Comparison of ENCODE assay signal across 16 cellular contexts in genomic region chr10:94496010-94496409, GRCh38. TPM values are rescaled to one million over a fixed set of nuclear protein-coding genes. Genes with fewer than 3 reads are reported as not detected.
DNase-seq lines count a peak whose midpoint lies in the region; ATAC-seq, FAIRE-seq and TF ChIP-seq lines count a peak whose summit lies in the region.
"Had no signal": no experiment of that assay in that cellular context is flagged by ENCODE, and none has a peak within 500 bp of the region (broad histone marks: within the 10 kb centered on the region; RNA-seq: fewer than 3 reads in every experiment).

No MANE protein-coding gene starts in this region.

- H3K4me3 ChIP-seq in HepG2 (replicated peaks in 1 of 3; ENCODE audit: insufficient read depth in 1 of 3, low read depth in 2 of 3, low read length in 3 of 3) (no peak overlapping the region; a peak in 1 of 6 replicates), right lobe of liver (no peak overlapping the region), SK-N-SH (ENCODE audit: low read depth in 2 of 2, low read length in 1 of 2) (0 out of 4 replicates have a peak overlapping the region, but pooled peaks of 1 of the 2 experiments have one; percentile 10), left ventricle myocardium inferior (no peak overlapping the region)
- H3K4me3 ChIP-seq: esophagus squamous epithelium had no signal

- BruUV-seq in HepG2 (replicated peaks; lab: Mats Ljungman, UMichigan): no TSS peak

- H3K9me2 ChIP-seq in SK-N-SH: no peaks in the 10 kb centered on the region

- peaks cover 14% of the 10 kb centered on the region for H3K4me1 ChIP-seq in HepG2 (ENCODE audit: insufficient read depth, low read length)
- H3K4me1 ChIP-seq in right lobe of liver: no peaks in the 10 kb centered on the region
- no peaks in the 10 kb centered on the region; a peak in 2 of 4 replicates for H3K4me1 ChIP-seq in SK-N-SH (ENCODE audit: control insufficient read depth in 1 of 2, insufficient read depth in 2 of 2, low read depth in 1 of 2, low read length in 1 of 2)
- peaks cover 5% of the 10 kb centered on the region for H3K4me1 ChIP-seq in left ventricle myocardium inferior
- H3K4me1 ChIP-seq: esophagus squamous epithelium had no signal

- no peak for TF ChIP-seq EP300 in HepG2 (IDR thresholded peaks at IDR 0.05; ENCODE audit: low read depth in 2 of 2, low read length in 2 of 2)
- no peak for TF ChIP-seq EP300 in HepG2 (CRISPR knock-in tag; IDR thresholded peaks at IDR 0.05; ENCODE audit: borderline replicate concordance)
- no peak for TF ChIP-seq EP300 in SK-N-SH (IDR thresholded peaks at IDR 0.05; ENCODE audit: borderline replicate concordance in 1 of 2, low read depth in 1 of 2, low read length in 1 of 2)

- H2AFZ ChIP-seq in HepG2 (ENCODE audit: low read length) (no peak overlapping the region), SK-N-SH (ENCODE audit: low read depth) (no peak overlapping the region)

- intact Hi-C loops in HepG2 (cut with micrococcal nuclease; ENCODE audit: unreplicated experiment): no loop called here
- intact Hi-C loops in right lobe of liver (cut with DNase I): no loop called here
- intact Hi-C loops in left ventricle myocardium inferior (cut with micrococcal nuclease): no loop called here

- H3F3A ChIP-seq in SK-N-SH (replicated peaks; ENCODE audit: insufficient read depth): peaks cover 9% of the 10 kb centered on the region

- no peak for TF ChIP-seq POLR2A in HepG2 (IDR thresholded peaks at IDR 0.05; ENCODE audit: insufficient read depth in 1 of 2, low read depth in 2 of 2, low read length in 2 of 2)
- TF ChIP-seq POLR2A in right lobe of liver (IDR thresholded peaks at IDR 0.05): no peak

- ATAC-seq in HepG2 (no peak), right lobe of liver (no peak), HG02852 (IDR thresholded peaks at IDR 0.05; ENCODE audit: unreplicated experiment) (peak; percentile 87), HG03460 (IDR thresholded peaks at IDR 0.05; ENCODE audit: unreplicated experiment) (no peak), HG02840 (IDR thresholded peaks at IDR 0.05; ENCODE audit: low FRiP score, unreplicated experiment) (no peak)
- ATAC-seq: Panc1 had no signal

- H3K79me2 ChIP-seq in HepG2 (ENCODE audit: insufficient read depth, low read length) (no peaks in the 10 kb centered on the region), SK-N-SH (ENCODE audit: insufficient read depth) (no peaks in the 10 kb centered on the region)

- H4K20me1 ChIP-seq in HepG2 (ENCODE audit: insufficient read depth, low read length) (no peaks in the 10 kb centered on the region), SK-N-SH (ENCODE audit: insufficient read depth) (no peaks in the 10 kb centered on the region)

- TF ChIP-seq CTCF in HepG2 (CRISPR knock-in tag; IDR thresholded peaks at IDR 0.05) (no peak), right lobe of liver (IDR thresholded peaks at IDR 0.05) (no peak), SK-N-SH (IDR thresholded peaks at IDR 0.05) (no peak), left ventricle myocardium inferior (IDR thresholded peaks at IDR 0.05; ENCODE audit: borderline replicate concordance) (no peak)

- peaks cover 0 to 2% of the 10 kb centered on the region in 2 experiments; a peak in 1 of 5 replicates for H3K36me3 ChIP-seq in HepG2 (replicated peaks in 1 of 2; ENCODE audit: control insufficient read depth in 1 of 2, insufficient read depth in 2 of 2, low read length in 2 of 2)
- no peaks in the 10 kb centered on the region for H3K36me3 ChIP-seq in right lobe of liver
- H3K36me3 ChIP-seq in SK-N-SH (replicated peaks in 1 of 2; ENCODE audit: control insufficient read depth in 1 of 2, insufficient read depth in 2 of 2, low read length in 1 of 2): peaks cover 0 to 13% of the 10 kb centered on the region in 2 experiments
- H3K36me3 ChIP-seq in left ventricle myocardium inferior: peaks cover 2% of the 10 kb centered on the region

- no peak overlapping the region for H3K9ac ChIP-seq in HepG2 (ENCODE audit: insufficient read depth, low read depth, low read length)
- H3K9ac ChIP-seq in SK-N-SH: no peak overlapping the region

- POLR2A ChIA-PET in HepG2 (lab: Yijun Ruan, JAX): no interaction called here
- POLR2A ChIA-PET in SK-N-SH (lab: Yijun Ruan, JAX): no interaction called here

- H3K27me3 ChIP-seq in HepG2 (ENCODE audit: control insufficient read depth in 1 of 2, insufficient read depth in 2 of 2, low read length in 2 of 2) (no peaks in the 10 kb centered on the region), right lobe of liver (no peaks in the 10 kb centered on the region), SK-N-SH (ENCODE audit: insufficient read depth) (no peaks in the 10 kb centered on the region), left ventricle myocardium inferior (ENCODE audit: low read depth) (no peaks in the 10 kb centered on the region)
- H3K27me3 ChIP-seq: esophagus squamous epithelium had no signal

- DNase-seq in HepG2 (ENCODE audit: low spot score) (no peak), right lobe of liver (no peak), SK-N-SH (no peak), left ventricle myocardium inferior (no peak), SW480 (ENCODE audit: low spot score) (no peak)
- DNase-seq: 8988T; DND-41; esophagus squamous epithelium; kidney; NCI-H187 treated with DMSO at 0.1 percent for 48 hours; occipital lobe; stimulated activated CD4-positive, alpha-beta T cell treated with anti-CD3 and anti-CD28 coated beads, Interleukin-4, amount 100 ng/mL, for 24 hours had no signal

- H3K9me3 ChIP-seq in HepG2 (ENCODE audit: low read length) (no peaks in the 10 kb centered on the region), right lobe of liver (no peaks in the 10 kb centered on the region), SK-N-SH (no peaks in the 10 kb centered on the region), left ventricle myocardium inferior (replicated peaks) (peaks cover 4% of the 10 kb centered on the region)
- H3K9me3 ChIP-seq: esophagus squamous epithelium had no signal

- no peak for TF ChIP-seq RAD21 in HepG2 (CRISPR knock-in tag; IDR thresholded peaks at IDR 0.05)
- no peak for TF ChIP-seq RAD21 in SK-N-SH (IDR thresholded peaks at IDR 0.05; ENCODE audit: low read length)

- FAIRE-seq in HepG2 (lab: Jason Lieb, UNC): no peak
- FAIRE-seq: kidney had no signal

- in situ Hi-C loops in HepG2 (cut with HindIII; ENCODE audit: extremely low pct_ligation_motif_present, low pct_unique_long_range_greater_than_20kb): no loop called here

- WGBS in HepG2 (ENCODE audit: low lambda C conversion rate): 95% methylated on average over 4 of the region's 4 CpGs
- WGBS in right lobe of liver (ENCODE audit: insufficient coverage, low coverage, low lambda C conversion rate, missing lambda C conversion rate): 90% methylated on average over 3 of the region's 4 CpGs
- 77% methylated on average over 4 of the region's 4 CpGs for WGBS in SK-N-SH (ENCODE audit: low lambda C conversion rate)

- H3K4me2 ChIP-seq in HepG2 (ENCODE audit: low read depth, low read length) (no peak overlapping the region; the same call in 1 of the 2 replicates), SK-N-SH (0 out of 2 replicates have a peak overlapping the region, but pooled peaks have one; percentile 5)

- CTCF ChIA-PET in HepG2 (lab: Yijun Ruan, JAX; ENCODE audit: low intra/inter-chr PET ratio, low total read pairs): no interaction called here
- CTCF ChIA-PET in SK-N-SH (lab: Yijun Ruan, JAX): interaction anchor here (1.4 kb wide), 1 partner anchor 10 kb away, joined by 3 read pairs; no protein-coding TSS in a partner anchor

- H3K27ac ChIP-seq in HepG2 (ENCODE audit: extremely low read length, insufficient read depth, low read length) (peak overlapping the region; percentile 49), right lobe of liver (no peak overlapping the region), SK-N-SH (ENCODE audit: low read depth in 2 of 2, low read length in 1 of 2) (peak overlapping the region in 1 of 2 experiments; percentile 54; a peak in 2 of 4 replicates), left ventricle myocardium inferior (replicated peaks) (no peak overlapping the region)
- H3K27ac ChIP-seq: esophagus squamous epithelium had no signal

TF ChIP-seq in SK-N-SH, 30 proteins besides CTCF, POLR2A, EP300 and RAD21 (continues in another document):
- no peak for TF ChIP-seq ELF1 (IDR thresholded peaks at IDR 0.05)

RNA-seq across cellular contexts. Expression of gene HELLS, which starts 49.6 kb away (rescaled TPM):
- 84.6 and 140 TPM in 2 replicates for total RNA-seq in HepG2 (2016; rRNA removed; fragmentation: Illumina TruSeq; extraction: Trizol)
- total RNA-seq in HepG2 (2016; cell fraction: cytosol; rRNA removed; fragmentation: Illumina TruSeq; extraction: Trizol; ENCODE audit: low read depth): 9.2 and 11.2 TPM in 2 replicates
- total RNA-seq in HepG2 (2016; cell fraction: insoluble cytoplasmic fraction; rRNA removed; fragmentation: Illumina TruSeq; extraction: Trizol): 88.5 and 136 TPM in 2 replicates
- 17.9 and 20.9 TPM in 2 replicates for total RNA-seq in HepG2 (2016; cell fraction: membrane; rRNA removed; fragmentation: Illumina TruSeq; extraction: Trizol)
- total RNA-seq in HepG2 (2016; cell fraction: nucleus; rRNA removed; fragmentation: Illumina TruSeq; extraction: Trizol): 129 and 150 TPM in 2 replicates
- 16.0 and 22.6 TPM in 2 replicates for polyA plus RNA-seq in HepG2 (2011; rRNA removed)
- polyA plus RNA-seq in HepG2 (2011; cell fraction: cytosol; rRNA removed): 10.1 and 10.8 TPM in 2 replicates
- 25.9 and 33.8 TPM in 2 replicates for polyA plus RNA-seq in HepG2 (2011; cell fraction: nucleus; rRNA removed)
- polyA plus RNA-seq in HepG2 (2012): 8.2 and 11.9 TPM in 2 replicates
- 1.6 and 1.7 TPM in 2 replicates for polyA plus RNA-seq in HepG2 (2016; cell fraction: cytosol; fragmentation: Illumina TruSeq; extraction: Trizol; ENCODE audit: low read depth)
- 56.9 and 62.1 TPM in 2 replicates for polyA plus RNA-seq in HepG2 (2016; cell fraction: insoluble cytoplasmic fraction; fragmentation: Illumina TruSeq; extraction: Trizol; ENCODE audit: low read depth)
- polyA plus RNA-seq in HepG2 (2016; cell fraction: membrane; fragmentation: Illumina TruSeq; extraction: Trizol; ENCODE audit: low read depth): 7.1 and 7.9 TPM in 2 replicates
- 90.9 and 98.6 TPM in 2 replicates for polyA plus RNA-seq in HepG2 (2016; cell fraction: nucleus; fragmentation: Illumina TruSeq; extraction: Trizol; ENCODE audit: insufficient read depth, low read depth)
- polyA minus RNA-seq in HepG2 (2011; rRNA and poly(A)+ RNA removed; ENCODE audit: low replicate concordance): 16.3 and 52.7 TPM in 2 replicates
- polyA minus RNA-seq in HepG2 (2011; cell fraction: cytosol; rRNA and poly(A)+ RNA removed): 20.2 and 25.1 TPM in 2 replicates
- polyA minus RNA-seq in HepG2 (2011; cell fraction: nucleus; rRNA and poly(A)+ RNA removed): 64.5 and 94.2 TPM in 2 replicates
- 10 to 100 TPM in 2 of 6 experiments, 1 to 10 TPM in 4; 1.3 to 12.8 (median 3.3) TPM for total RNA-seq in right lobe of liver
- polyA plus RNA-seq in SK-N-SH (2012; rRNA removed): 13.5 and 17.3 TPM in 2 replicates
- polyA plus RNA-seq in SK-N-SH (2012; cell fraction: cytosol; rRNA removed): 11.4 and 12.5 TPM in 2 replicates
- 19.5 and 21.2 TPM in 2 replicates for polyA plus RNA-seq in SK-N-SH (2012; cell fraction: nucleus; rRNA removed)
- total RNA-seq in left ventricle myocardium inferior: 0.91 TPM

Comparison
In these comparisons a context has a peak if more than half of its experiments do, and no peak if none do; other contexts are left out.
1. Of the 25 proteins assayed by ChIP-seq in both HepG2 and SK-N-SH: peak only in HepG2: none; only in SK-N-SH: PBX3; in both: none; in neither: 24.